In the genomic region with DNA sequence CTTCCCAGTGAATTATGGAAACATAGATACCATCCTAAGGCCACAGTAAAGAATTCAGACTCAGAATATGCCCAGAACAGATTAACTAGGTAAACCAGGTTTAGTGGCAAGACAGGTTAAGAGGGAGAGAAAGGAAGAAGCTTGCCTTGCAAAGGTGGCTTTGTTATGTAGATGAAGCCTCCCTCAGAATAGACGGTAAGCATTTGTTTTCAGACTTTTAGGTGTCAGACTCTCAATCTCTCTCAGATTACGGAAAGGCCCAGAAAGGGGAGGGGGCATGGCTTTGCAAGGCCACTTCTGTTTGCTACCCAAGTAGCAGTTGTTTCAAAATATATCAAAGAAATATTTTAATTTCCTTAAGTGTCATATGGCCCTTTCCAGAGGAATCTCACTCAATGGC, we compare ENCODE assay signal across 15 cellular contexts.
DNase-seq lines count a peak whose midpoint lies in the region; ATAC-seq and TF ChIP-seq lines count a peak whose summit lies in the region.
"Had no signal": no experiment of that assay in that cellular context is flagged by ENCODE, and none has a peak within 500 bp of the region (broad histone marks: within the 10 kb centered on the region; RNA-seq: fewer than 3 reads in every experiment).

No MANE protein-coding gene starts in this region.

- H3K4me1 ChIP-seq in HUES6 (ENCODE audit: control insufficient read depth, insufficient read depth, low read length): peaks cover 8% of the 10 kb centered on the region; the same call in 1 of the 2 replicates
- peaks cover 2% of the 10 kb centered on the region for H3K4me1 ChIP-seq in endodermal cell (ENCODE audit: control insufficient read depth, insufficient read depth, low read length)

- H3K36me3 Mint-ChIP-seq in endodermal cell (ENCODE audit: low read depth): peaks cover 3% of the 10 kb centered on the region
- H3K36me3 Mint-ChIP-seq: CD4-positive, CD25-positive, alpha-beta regulatory T cell had no signal

- intact Hi-C loops in sciatic nerve (cut with DNase I): no loop called here

- peaks cover 7% of the 10 kb centered on the region for H3K9me3 ChIP-seq in HUES6 (ENCODE audit: control insufficient read depth, insufficient read depth, low read depth, low read length)
- peaks cover 25% of the 10 kb centered on the region for H3K9me3 ChIP-seq in endodermal cell (ENCODE audit: control insufficient read depth, low read length)
- H3K9me3 ChIP-seq: BLaER1 treated with 17β-estradiol and CSF1 and Interleukin-3, amounts not matched to agents 10 nM and 100 nM had no signal

- WGBS in endodermal cell (ENCODE audit: insufficient coverage in 1 of 2, insufficient read length in 1 of 2), 2 experiments: 0 to 59% methylated on average over 1 to 2 of the region's 2 CpGs

- in situ Hi-C loops in ACHN (cut with HindIII; ENCODE audit: low pct_ligation_motif_present, low pct_unique_long_range_greater_than_20kb, low sequenced_read_pairs): no loop called here

- H3K27me3 Mint-ChIP-seq in endodermal cell (ENCODE audit: insufficient read depth): no peaks in the 10 kb centered on the region
- H3K27me3 Mint-ChIP-seq: CD4-positive, CD25-positive, alpha-beta regulatory T cell had no signal

- ATAC-seq in HG03280 (IDR thresholded peaks at IDR 0.05; ENCODE audit: unreplicated experiment) (no peak), sciatic nerve (no peak)
- ATAC-seq: GM12878 had no signal

- H3K4me1 Mint-ChIP-seq in endodermal cell: peaks cover 12% of the 10 kb centered on the region
- H3K4me1 Mint-ChIP-seq: CD4-positive, CD25-positive, alpha-beta regulatory T cell had no signal

- H3K27ac Mint-ChIP-seq in endodermal cell: no peak overlapping the region
- H3K27ac Mint-ChIP-seq: CD4-positive, CD25-positive, alpha-beta regulatory T cell had no signal

- H3K36me3 ChIP-seq in HUES6 (ENCODE audit: control insufficient read depth, insufficient read depth, low read length) (no peaks in the 10 kb centered on the region), endodermal cell (ENCODE audit: control insufficient read depth, insufficient read depth, low read length) (no peaks in the 10 kb centered on the region)
- H3K36me3 ChIP-seq: BLaER1 treated with 17β-estradiol and CSF1 and Interleukin-3, amounts not matched to agents 10 nM and 100 nM had no signal

- no peaks in the 10 kb centered on the region for H3K27me3 ChIP-seq in HUES6 (ENCODE audit: control insufficient read depth, insufficient read depth, low read length)
- H3K27me3 ChIP-seq in endodermal cell (ENCODE audit: control insufficient read depth, insufficient read depth, low read length, poor library complexity, severe bottlenecking): no peaks in the 10 kb centered on the region
- H3K27me3 ChIP-seq: BLaER1 treated with 17β-estradiol and CSF1 and Interleukin-3, amounts not matched to agents 10 nM and 100 nM had no signal

- H3K9ac ChIP-seq in HUES6 (ENCODE audit: low read length): no peak overlapping the region
- no peak overlapping the region for H3K9ac ChIP-seq in endodermal cell (ENCODE audit: extremely low read depth, low read length, poor library complexity, severe bottlenecking)
- H3K9ac ChIP-seq: BLaER1 treated with 17β-estradiol and CSF1 and Interleukin-3, amounts not matched to agents 10 nM and 100 nM had no signal

- no peak for TF ChIP-seq CTCF in endodermal cell (conservative IDR thresholded peaks at IDR 0.05)

- peak; percentile 77 for DNase-seq in ELF-1 (ENCODE audit: low read depth, low spot score)
- peak; percentile 75 for DNase-seq in endodermal cell
- DNase-seq in iPS-NIHi11 (ENCODE audit: low spot score): peak; percentile 27
- no peak for DNase-seq in sciatic nerve (ENCODE audit: low spot score)
- no peak for DNase-seq in DMS79 treated with DMSO at 0.1 percent for 48 hours (lab: John Stamatoyannopoulos, UW)
- no peak for DNase-seq in ACHN
- DNase-seq: AML-193; CD4-positive, CD25-positive, alpha-beta regulatory T cell; DMS53; GOT3 had no signal

- H3K27ac ChIP-seq in HUES6 (ENCODE audit: low read depth, low read length) (peak overlapping the region; percentile 31; the same call in 1 of the 2 replicates), endodermal cell (ENCODE audit: low read depth, low read length) (no peak overlapping the region)
- H3K27ac ChIP-seq: 22Rv1; BLaER1 treated with 17β-estradiol and CSF1 and Interleukin-3, amounts not matched to agents 10 nM and 100 nM had no signal

- peaks cover 21% of the 10 kb centered on the region for H3K9me3 Mint-ChIP-seq in endodermal cell

- H3K4me3 ChIP-seq in HUES6 (ENCODE audit: low read depth, low read length) (no peak overlapping the region), endodermal cell (ENCODE audit: low read length) (no peak overlapping the region)
- H3K4me3 ChIP-seq: BLaER1 treated with 17β-estradiol and CSF1 and Interleukin-3, amounts not matched to agents 10 nM and 100 nM; GM12878 had no signal

- no peak overlapping the region for H3K4me3 Mint-ChIP-seq in endodermal cell
- H3K4me3 Mint-ChIP-seq: CD4-positive, CD25-positive, alpha-beta regulatory T cell had no signal

Comparison
In these comparisons a context has a peak if more than half of its experiments do, and no peak if none do; other contexts are left out.
1. DNase-seq: peak in ELF-1 (single experiment), endodermal cell (single experiment) and iPS-NIHi11 (single experiment); none in sciatic nerve (single experiment), DMS79 treated with DMSO at 0.1 percent for 48 hours (single experiment) and ACHN (single experiment).